Comparison of ENCODE assay signal across 1 cellular context in the genomic region with DNA sequence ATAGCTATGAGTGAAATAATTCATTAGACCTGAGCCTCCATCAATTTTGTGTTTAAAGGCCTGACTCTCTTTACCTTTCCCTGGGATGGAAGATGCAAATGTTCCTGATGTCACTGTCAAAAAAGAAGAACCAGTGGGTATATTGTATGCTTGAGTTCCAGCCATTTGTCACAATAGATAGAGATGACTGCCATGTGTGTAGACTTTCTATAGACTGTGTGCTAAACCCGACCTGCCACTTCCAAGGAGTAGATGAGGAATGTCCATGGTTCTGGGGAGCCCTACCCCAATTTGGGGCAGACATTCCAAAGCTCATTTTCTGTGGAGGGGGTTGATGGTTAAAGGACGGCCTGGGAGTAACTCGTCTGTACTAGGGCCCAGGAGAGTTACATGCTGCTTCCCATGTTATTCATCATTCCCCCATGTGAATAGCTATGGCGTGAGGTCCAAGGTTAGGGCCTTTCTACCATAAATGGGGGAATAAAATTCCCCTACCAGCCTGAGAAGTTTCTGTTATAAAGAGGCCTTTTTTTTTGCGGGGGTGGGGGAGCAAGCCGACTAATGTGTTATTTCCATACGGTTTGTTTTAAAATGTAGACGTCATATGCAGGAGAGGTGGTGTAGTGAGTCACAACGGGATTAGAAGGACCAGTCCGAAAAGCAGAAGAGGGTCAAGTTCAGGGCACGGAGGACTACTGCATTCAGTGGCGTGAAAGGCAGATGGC.
TF ChIP-seq lines count a peak whose summit lies in the region.

No MANE protein-coding gene starts in this region.

TF ChIP-seq in GM12878, 131 proteins besides CTCF, POLR2A, EP300 and RAD21 (continued from another document):
- no peak for TF ChIP-seq ZBTB4 (CRISPR knock-in tag; IDR thresholded peaks at IDR 0.05)
